Comparison of ENCODE assay signal across 1 cellular context in the genomic region with DNA sequence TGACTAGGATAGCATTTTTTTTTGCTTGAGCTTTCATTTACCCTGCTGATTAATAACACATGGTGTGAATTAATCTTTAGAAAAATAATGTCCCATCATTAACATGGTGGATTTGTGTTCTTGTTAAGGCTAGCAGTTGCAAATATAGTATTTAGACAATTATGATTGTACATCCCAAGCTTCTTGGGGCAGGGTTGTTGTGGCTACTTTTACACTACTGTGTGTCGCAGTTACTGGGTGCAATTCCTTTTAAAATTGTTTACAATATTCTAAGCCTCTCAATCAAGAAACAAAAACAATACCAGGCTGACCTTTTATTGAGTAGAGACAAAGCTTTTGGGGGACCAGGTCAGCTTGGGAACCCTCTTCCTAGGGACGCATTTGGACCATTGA.
TF ChIP-seq lines count a peak whose summit lies in the region.

No MANE protein-coding gene starts in this region.

TF ChIP-seq in A549, 52 proteins besides CTCF, POLR2A, EP300 and RAD21 (continued from another document):
- TF ChIP-seq, protein P1, sequence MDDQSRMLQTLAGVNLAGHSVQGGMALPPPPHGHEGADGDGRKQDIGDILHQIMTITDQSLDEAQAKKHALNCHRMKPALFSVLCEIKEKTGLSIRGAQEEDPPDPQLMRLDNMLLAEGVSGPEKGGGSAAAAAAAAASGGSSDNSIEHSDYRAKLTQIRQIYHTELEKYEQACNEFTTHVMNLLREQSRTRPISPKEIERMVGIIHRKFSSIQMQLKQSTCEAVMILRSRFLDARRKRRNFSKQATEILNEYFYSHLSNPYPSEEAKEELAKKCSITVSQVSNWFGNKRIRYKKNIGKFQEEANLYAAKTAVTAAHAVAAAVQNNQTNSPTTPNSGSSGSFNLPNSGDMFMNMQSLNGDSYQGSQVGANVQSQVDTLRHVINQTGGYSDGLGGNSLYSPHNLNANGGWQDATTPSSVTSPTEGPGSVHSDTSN (IDR thresholded peaks at IDR 0.05) = no peak
